8 cellular contexts compared by ENCODE assay signal in genomic region chr1:145956361-145956760, GRCh38. TPM values are rescaled to one million over a fixed set of nuclear protein-coding genes. Genes with fewer than 3 reads are reported as not detected.
A peak's percentile ranks its signal among the peaks of the same experiment; 100 is the strongest.
DNase-seq lines count a peak whose midpoint lies in the region; ATAC-seq and TF ChIP-seq lines count a peak whose summit lies in the region.

No MANE protein-coding gene starts in this region.

- H2AFZ ChIP-seq in Karpas-422 (ENCODE audit: low read length) (no peak overlapping the region), neural cell (ENCODE audit: low read depth, low read length) (no peak overlapping the region)

- no peak for TF ChIP-seq CTCF in AG10803 (conservative IDR thresholded peaks at IDR 0.05; ENCODE audit: low read length)
- TF ChIP-seq CTCF in dorsolateral prefrontal cortex (IDR thresholded peaks at IDR 0.05 in 54 of 56, conservative IDR thresholded peaks at IDR 0.05 in 2 of 56; ENCODE audit: low read depth in 1 of 56, partially characterized antibody in 56 of 56), result no peak
- TF ChIP-seq CTCF in neural cell (IDR thresholded peaks at IDR 0.05; ENCODE audit: poor library complexity, severe bottlenecking), result no peak

- H4K20me1 ChIP-seq in Karpas-422 (ENCODE audit: insufficient read depth, low read depth, low read length) (no peaks in the 10 kb centered on the region), neural cell (ENCODE audit: insufficient read depth) (no peaks in the 10 kb centered on the region)

- H3K27ac ChIP-seq in Karpas-422 (ENCODE audit: low read length), result peak overlapping the region; percentile 84
- peak overlapping the region in 50 of 59 donors; percentile 38 to 99 (median 97) for H3K27ac ChIP-seq in dorsolateral prefrontal cortex
- peak overlapping the region; percentile 82 for H3K27ac ChIP-seq in neural cell (ENCODE audit: low read length)

- intact Hi-C loops in dorsolateral prefrontal cortex (cut with DNase I), result no loop called here

- peak overlapping the region; percentile 70 for H3K4me3 ChIP-seq in AG10803 (ENCODE audit: low read length)
- peak overlapping the region; percentile 86 for H3K4me3 ChIP-seq in Karpas-422 (ENCODE audit: low read length)
- H3K4me3 ChIP-seq in dorsolateral prefrontal cortex, result peak overlapping the region; percentile 55 to 95 (median 79)
- peak overlapping the region; percentile 77 for H3K4me3 ChIP-seq in neural cell (ENCODE audit: low read length)

- H3K9me2 ChIP-seq in Karpas-422 (replicated peaks; ENCODE audit: insufficient read depth, low read length) (no peaks in the 10 kb centered on the region), neural cell (ENCODE audit: insufficient read depth, low read length) (no peaks in the 10 kb centered on the region)

- H3K27me3 ChIP-seq in Karpas-422 (ENCODE audit: low read length) (no peaks in the 10 kb centered on the region), dorsolateral prefrontal cortex (no peaks in the 10 kb centered on the region), neural cell (ENCODE audit: insufficient read depth, low read depth, low read length) (peaks cover 13% of the 10 kb centered on the region)

- DNase-seq in AG10803 (ENCODE audit: low read depth), result no peak
- DNase-seq in Karpas-422, result no peak
- no peak for DNase-seq in dorsolateral prefrontal cortex
- no peak for DNase-seq in stimulated activated CD4-positive, alpha-beta T cell treated with anti-CD3 and anti-CD28 coated beads, Interleukin-12 subunit alpha, Interleukin-12 subunit beta, amount 100 ng/mL, for 4 hours
- DNase-seq in stimulated activated CD4-positive, alpha-beta T cell treated with anti-CD3 and anti-CD28 coated beads, Interleukin-4, amount 100 ng/mL, for 1 hour, result no peak

- H3K4me2 ChIP-seq in Karpas-422 (ENCODE audit: low read depth, low read length, poor library complexity, severe bottlenecking) (peak overlapping the region; percentile 94), neural cell (ENCODE audit: low read length) (peak overlapping the region; percentile 68)

- no peak for TF ChIP-seq RAD21 in neural cell (conservative IDR thresholded peaks at IDR 0.05)

- ATAC-seq in GM21360 (IDR thresholded peaks at IDR 0.05; ENCODE audit: unreplicated experiment) (no peak), GM19397 (IDR thresholded peaks at IDR 0.05; ENCODE audit: unreplicated experiment) (no peak)

- peaks cover 65% of the 10 kb centered on the region for H3K4me1 ChIP-seq in Karpas-422 (ENCODE audit: low read length)

- peaks cover 38% of the 10 kb centered on the region for H3K36me3 ChIP-seq in Karpas-422 (ENCODE audit: insufficient read depth, low read length)
- no peaks in the 10 kb centered on the region for H3K36me3 ChIP-seq in neural cell (ENCODE audit: insufficient read depth, low read length)

- peak overlapping the region; percentile 90 for H3K9ac ChIP-seq in Karpas-422 (ENCODE audit: low read length)
- H3K9ac ChIP-seq in neural cell (ENCODE audit: low read length), result peak overlapping the region; percentile 86

- TF ChIP-seq EP300 in neural cell (conservative IDR thresholded peaks at IDR 0.05; ENCODE audit: poor library complexity, severe bottlenecking), result no peak

- H3K79me2 ChIP-seq in Karpas-422 (ENCODE audit: low read length), result peaks cover 67% of the 10 kb centered on the region
- H3K79me2 ChIP-seq in neural cell (replicated peaks; ENCODE audit: insufficient read depth, low read length), result peaks cover 45% of the 10 kb centered on the region

- no peaks in the 10 kb centered on the region for H3K9me3 ChIP-seq in Karpas-422 (ENCODE audit: low read length)
- no peaks in the 10 kb centered on the region for H3K9me3 ChIP-seq in neural cell (ENCODE audit: low read length)

- no peaks in the 10 kb centered on the region for H3F3A ChIP-seq in neural cell (ENCODE audit: insufficient read depth, low read length, poor library complexity, severe bottlenecking)

TF ChIP-seq in neural cell, 6 proteins besides CTCF, POLR2A, EP300 and RAD21:
- TF ChIP-seq TAF1 (IDR thresholded peaks at IDR 0.05; ENCODE audit: low read depth) (no peak), REST (IDR thresholded peaks at IDR 0.05; ENCODE audit: borderline replicate concordance) (no peak), EZH2 (IDR thresholded peaks at IDR 0.05; ENCODE audit: borderline replicate concordance, insufficient read depth, low read length, poor library complexity, severe bottlenecking) (no peak)

RNA-seq across cellular contexts. Expression of gene LIX1L, which starts 1.5 kb away (rescaled TPM):
- total RNA-seq in Karpas-422 (2014; rRNA removed; shearing (Covaris generic); ENCODE audit: low replicate concordance), result 35.8 and 49.4 TPM in 2 replicates
- total RNA-seq in dorsolateral prefrontal cortex, result 10 to 100 TPM; 10.5 to 32.8 (median 17.8) TPM
- 15.7 and 17.0 TPM in 2 replicates for polyA plus RNA-seq in neural cell
- polyA minus RNA-seq in neural cell, result 15.1 and 16.9 TPM in 2 replicates

RNA-seq across cellular contexts. Expression of gene ANKRD34A, which starts 8.0 kb away (rescaled TPM):
- total RNA-seq in Karpas-422 (2014; rRNA removed; shearing (Covaris generic); ENCODE audit: low replicate concordance), result 9.0 and 21.5 TPM in 2 replicates
- 10 to 100 TPM; 13.4 to 48.3 (median 29.4) TPM for total RNA-seq in dorsolateral prefrontal cortex
- polyA plus RNA-seq in neural cell, result 0.16 and 1.7 TPM in 2 replicates
- 0.73 and 1.5 TPM in 2 replicates for polyA minus RNA-seq in neural cell

RNA-seq across cellular contexts. Expression of gene POLR3GL, which starts 8.1 kb away (rescaled TPM):
- total RNA-seq in Karpas-422 (2014; rRNA removed; shearing (Covaris generic); ENCODE audit: low replicate concordance), result 34.7 and 42.3 TPM in 2 replicates
- total RNA-seq in dorsolateral prefrontal cortex, result 10 to 100 TPM; 13.1 to 24.6 (median 19.0) TPM
- 37.5 and 38.6 TPM in 2 replicates for polyA plus RNA-seq in neural cell
- polyA minus RNA-seq in neural cell, result 10.2 and 19.2 TPM in 2 replicates

RNA-seq across cellular contexts. Expression of gene RBM8A, which starts 29.1 kb away (rescaled TPM):
- total RNA-seq in Karpas-422 (2014; rRNA removed; shearing (Covaris generic); ENCODE audit: low replicate concordance), result 130 and 214 TPM in 2 replicates
- total RNA-seq in dorsolateral prefrontal cortex, result 100 to 1,000 TPM in 24 of 120 experiments, 10 to 100 TPM in 96; 68.5 to 111 (median 91.1) TPM
- polyA plus RNA-seq in neural cell, result 301 and 366 TPM in 2 replicates
- polyA minus RNA-seq in neural cell, result 194 and 274 TPM in 2 replicates

RNA-seq across cellular contexts. Expression of gene PEX11B, which starts 37.8 kb away (rescaled TPM):
- total RNA-seq in Karpas-422 (2014; rRNA removed; shearing (Covaris generic); ENCODE audit: low replicate concordance), result 35.7 and 51.7 TPM in 2 replicates
- total RNA-seq in dorsolateral prefrontal cortex, result 10 to 100 TPM; 25.0 to 72.0 (median 54.2) TPM
- 49.5 and 52.4 TPM in 2 replicates for polyA plus RNA-seq in neural cell
- 32.5 and 35.1 TPM in 2 replicates for polyA minus RNA-seq in neural cell
